In the genomic region with DNA sequence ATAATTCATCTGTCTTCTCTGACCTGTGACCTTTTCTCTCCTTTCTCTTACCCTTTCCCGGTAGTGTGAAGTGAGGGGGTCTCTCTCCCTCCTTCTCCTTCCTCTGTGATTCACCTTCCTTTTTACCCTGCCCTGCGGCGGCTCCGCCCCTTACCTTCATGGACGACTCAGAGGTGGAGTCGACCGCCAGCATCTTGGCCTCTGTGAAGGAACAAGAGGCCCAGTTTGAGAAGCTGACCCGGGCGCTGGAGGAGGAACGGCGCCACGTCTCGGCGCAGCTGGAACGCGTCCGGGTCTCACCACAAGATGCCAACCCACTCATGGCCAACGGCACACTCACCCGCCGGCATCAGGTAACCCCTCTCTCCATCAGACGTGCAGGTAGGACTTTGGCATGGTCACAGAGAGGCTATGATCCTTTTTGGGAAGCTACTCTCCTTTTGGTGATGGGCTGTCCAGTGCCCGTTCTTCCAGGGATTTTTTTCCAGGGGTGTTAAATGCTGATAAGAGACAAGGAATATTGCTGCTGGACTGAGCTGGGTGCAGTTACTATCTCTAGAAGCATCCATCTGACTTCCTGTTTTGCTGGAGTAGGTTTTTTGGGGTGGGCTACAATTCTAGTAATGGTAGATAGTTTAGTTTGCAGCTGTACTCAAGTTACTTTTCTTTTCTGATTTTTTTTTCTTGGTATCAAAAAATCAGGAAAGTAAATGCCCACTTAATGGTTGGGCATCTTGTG, we compare ENCODE assay signal across 11 cellular contexts. TPM values are rescaled to one million over a fixed set of nuclear protein-coding genes. Genes with fewer than 3 reads are reported as not detected.
DNase-seq lines count a peak whose midpoint lies in the region; ATAC-seq, FAIRE-seq and TF ChIP-seq lines count a peak whose summit lies in the region.
"Had no signal": no experiment of that assay in that cellular context is flagged by ENCODE, and none has a peak within 500 bp of the region (broad histone marks: within the 10 kb centered on the region; RNA-seq: fewer than 3 reads in every experiment).

No MANE protein-coding gene starts in this region.

- no peak overlapping the region for H4K8ac ChIP-seq in mesenchymal stem cell (ENCODE audit: low read length)

- TF ChIP-seq POLR2A in GM12878 (IDR thresholded peaks at IDR 0.05; ENCODE audit: low read depth, low read length), result no peak

- no peak for TF ChIP-seq CTCF in GM12878 (IDR thresholded peaks at IDR 0.05 in 2 of 3, conservative IDR thresholded peaks at IDR 0.05 in 1 of 3; ENCODE audit: control insufficient read depth in 2 of 3, extremely low read depth in 1 of 3, insufficient read depth in 1 of 3, low read depth in 3 of 3, low read length in 3 of 3)
- TF ChIP-seq CTCF in foreskin fibroblast (IDR thresholded peaks at IDR 0.05; ENCODE audit: low read depth, low read length), result no peak

- SMC1A ChIA-PET in GM12878 (lab: Charles Lee; ENCODE audit: uncharacterized antibody, unreplicated experiment), result interaction anchor here (0.9 to 13.0 kb wide), 5 partner anchors 9 to 721 kb away, joined by 3 to 197 read pairs (median 5); partner anchors contain the start of gene CTNND1

- no peak overlapping the region for H4K91ac ChIP-seq in mesenchymal stem cell (ENCODE audit: low read length)

- RAD21 ChIA-PET in GM12878 (lab: Charles Lee; ENCODE audit: unreplicated experiment), result interaction anchor here (1.3 to 3.4 kb wide), 2 partner anchors 9 to 28 kb away, joined by 9 to 26 read pairs; partner anchors contain the start of gene CTNND1

- H3K36me3 ChIP-seq in BLaER1 (peaks cover 22% of the 10 kb centered on the region), GM12878 (ENCODE audit: control insufficient read depth in 2 of 2, insufficient read depth in 2 of 2, low read length in 1 of 2) (peaks cover 4 to 8% of the 10 kb centered on the region in 2 experiments; a peak in 3 of 4 replicates), muscle layer of duodenum (ENCODE audit: control insufficient read depth in 1 of 2, insufficient read depth in 2 of 2, low read length in 2 of 2) (peaks cover 21 to 24% of the 10 kb centered on the region in 2 donors), mesenchymal stem cell (ENCODE audit: control insufficient read depth in 1 of 2, insufficient read depth in 2 of 2, low read depth in 1 of 2, low read length in 2 of 2) (peaks cover 19 to 39% of the 10 kb centered on the region in 2 experiments)

- H3K4me3 ChIP-seq in BLaER1 (no peak overlapping the region), GM12878 (peak overlapping the region; percentile 34; the same call in 1 of the 2 replicates), muscle layer of duodenum (ENCODE audit: low read depth in 1 of 2, low read length in 2 of 2) (no peak overlapping the region), mesenchymal stem cell (ENCODE audit: insufficient read depth in 1 of 2, low read depth in 1 of 2, low read length in 2 of 2) (no peak overlapping the region), foreskin fibroblast (ENCODE audit: low read depth in 1 of 2, low read length in 2 of 2) (no peak overlapping the region)

- ATAC-seq in HG03354 (IDR thresholded peaks at IDR 0.05; ENCODE audit: poor library complexity, severe bottlenecking, unreplicated experiment) (peak; percentile 4), GM12878 (no peak; the same call in 2 of the 3 replicates)

- intact Hi-C loops in GM12878 (cut with micrococcal nuclease; ENCODE audit: unreplicated experiment), result loop anchor here (2.0 kb wide), 2 partner anchors 29 to 125 kb away; no protein-coding TSS in a partner anchor

- no peak overlapping the region for H2BK15ac ChIP-seq in mesenchymal stem cell (ENCODE audit: low read depth, poor library complexity, severe bottlenecking)

- no peaks in the 10 kb centered on the region for H3K27me3 ChIP-seq in BLaER1
- H3K27me3 ChIP-seq in GM12878 (replicated peaks in 1 of 2; ENCODE audit: control insufficient read depth in 2 of 2, insufficient read depth in 2 of 2, low read length in 1 of 2), result no peaks in the 10 kb centered on the region
- no peaks in the 10 kb centered on the region for H3K27me3 ChIP-seq in muscle layer of duodenum (ENCODE audit: low read depth, low read length)
- no peaks in the 10 kb centered on the region for H3K27me3 ChIP-seq in mesenchymal stem cell (ENCODE audit: control insufficient read depth in 1 of 2, insufficient read depth in 1 of 2, low read length in 2 of 2)

- no peak overlapping the region for H3K23ac ChIP-seq in mesenchymal stem cell (ENCODE audit: low read length in 2 of 2)

- BruUV-seq in GM12878 (replicated peaks; lab: Mats Ljungman, UMichigan), result TSS peak; percentile 92

- H2BK12ac ChIP-seq in mesenchymal stem cell (ENCODE audit: low read length in 2 of 2), result no peak overlapping the region

- H3K79me1 ChIP-seq in mesenchymal stem cell (replicated peaks; ENCODE audit: low read length, poor library complexity, severe bottlenecking), result peaks cover 2% of the 10 kb centered on the region

- CTCF ChIA-PET in GM12878 (lab: Yijun Ruan, JAX), result interaction anchor here (1.2 to 2.1 kb wide), 4 partner anchors 10 to 40 kb away, joined by 4 to 9 read pairs (median 7); partner anchors contain the start of genes BTBD18 and CTNND1

- DNase-seq in GM12878 (ENCODE audit: low read depth, low spot score) (no peak), mesenchymal stem cell (no peak), HuH-7.5 (ENCODE audit: low spot score) (no peak), NCI-H69 (lab: John Stamatoyannopoulos, UW) (no peak), foreskin fibroblast (no peak)
- DNase-seq: EL had no signal

- peak overlapping the region in 1 of 2 experiments; percentile 21 for H3K18ac ChIP-seq in mesenchymal stem cell (ENCODE audit: low read depth in 1 of 2, low read length in 2 of 2)

- no peak for TF ChIP-seq RAD21 in GM12878 (IDR thresholded peaks at IDR 0.05; ENCODE audit: insufficient read depth, low read depth, low read length)

- TF ChIP-seq EP300 in GM12878 (IDR thresholded peaks at IDR 0.05; ENCODE audit: borderline replicate concordance in 1 of 2, control insufficient read depth in 1 of 2, low read depth in 2 of 2, low read length in 2 of 2), result no peak

- H2BK5ac ChIP-seq in mesenchymal stem cell (ENCODE audit: low read depth, low read length, poor library complexity, severe bottlenecking), result no peak overlapping the region

- in situ Hi-C loops in GM12878 (cut with MboI), result no loop called here

- H3K27ac ChIP-seq in BLaER1 (no peak overlapping the region; the same call in 1 of the 2 replicates), GM12878 (ENCODE audit: control insufficient read depth, insufficient read depth) (peak overlapping the region; percentile 52), muscle layer of duodenum (ENCODE audit: low read length) (peak overlapping the region; percentile 71), mesenchymal stem cell (ENCODE audit: low read length, poor library complexity, severe bottlenecking) (no peak overlapping the region)

- H2AK5ac ChIP-seq in mesenchymal stem cell (ENCODE audit: low read length, severe bottlenecking), result no peak overlapping the region

- no peak overlapping the region for H3K4ac ChIP-seq in mesenchymal stem cell (ENCODE audit: low read depth in 1 of 2, low read length in 2 of 2)

- H2AFZ ChIP-seq in GM12878 (ENCODE audit: control insufficient read depth, low read depth, low read length), result no peak overlapping the region
- H2AFZ ChIP-seq in mesenchymal stem cell (ENCODE audit: low read depth, low read length), result no peak overlapping the region

- H3K79me2 ChIP-seq in GM12878 (ENCODE audit: control insufficient read depth, insufficient read depth, low read length), result peaks cover 70% of the 10 kb centered on the region

- no peak overlapping the region for H3K14ac ChIP-seq in mesenchymal stem cell (ENCODE audit: low read length in 2 of 2)

- no peak overlapping the region for H2BK120ac ChIP-seq in mesenchymal stem cell (ENCODE audit: low read depth, low read length)

- H3K4me2 ChIP-seq in BLaER1, result peak overlapping the region; percentile 66
- H3K4me2 ChIP-seq in GM12878 (ENCODE audit: control insufficient read depth, insufficient read depth), result peak overlapping the region; percentile 58
- no peak overlapping the region for H3K4me2 ChIP-seq in mesenchymal stem cell (ENCODE audit: low read length, poor library complexity, severe bottlenecking)

- H3K4me1 ChIP-seq in BLaER1, result peaks cover 37% of the 10 kb centered on the region
- H3K4me1 ChIP-seq in GM12878 (ENCODE audit: control insufficient read depth, insufficient read depth, low read length), result peaks cover 42% of the 10 kb centered on the region
- H3K4me1 ChIP-seq in muscle layer of duodenum (ENCODE audit: control insufficient read depth in 1 of 2, insufficient read depth in 2 of 2, low read length in 2 of 2), result peaks cover 39 to 66% of the 10 kb centered on the region in 2 donors
- peaks cover 13% of the 10 kb centered on the region for H3K4me1 ChIP-seq in mesenchymal stem cell (ENCODE audit: control insufficient read depth, insufficient read depth, low read depth, low read length)

- POLR2A ChIA-PET in GM12878 (lab: Charles Lee), result interaction anchor here (0.9 to 2.9 kb wide), 7 partner anchors 12 to 83 kb away, joined by 3 to 12 read pairs (median 5); partner anchors contain the start of gene SELENOH

- H4K20me1 ChIP-seq in BLaER1, result no peaks in the 10 kb centered on the region
- no peaks in the 10 kb centered on the region for H4K20me1 ChIP-seq in GM12878 (ENCODE audit: control insufficient read depth, insufficient read depth)

- FAIRE-seq in GM12878 (lab: Jason Lieb, UNC), result no peak
- FAIRE-seq: frontal cortex had no signal

- WGBS in GM12878 (ENCODE audit: insufficient coverage, insufficient replicate concordance, low lambda C conversion rate, missing lambda C conversion rate), result 93% methylated on average over 22 of the region's 22 CpGs
- 91% methylated on average over 22 of the region's 22 CpGs for WGBS in mesenchymal stem cell

- no peaks in the 10 kb centered on the region for H3K9me3 ChIP-seq in BLaER1
- no peaks in the 10 kb centered on the region for H3K9me3 ChIP-seq in GM12878 (replicated peaks; ENCODE audit: control insufficient read depth, insufficient read depth, low read length)
- no peaks in the 10 kb centered on the region for H3K9me3 ChIP-seq in muscle layer of duodenum (ENCODE audit: control insufficient read depth in 1 of 2, low read length in 2 of 2)
- no peaks in the 10 kb centered on the region for H3K9me3 ChIP-seq in mesenchymal stem cell (ENCODE audit: control insufficient read depth, low read length)

- H3K9ac ChIP-seq in BLaER1 (no peak overlapping the region), GM12878 (ENCODE audit: control insufficient read depth, insufficient read depth, low read length) (no peak overlapping the region), mesenchymal stem cell (ENCODE audit: low read length) (no peak overlapping the region)

RNA-seq across cellular contexts. Expression of gene CTNND1, which starts 29.9 kb away (rescaled TPM):
- total RNA-seq in GM12878 (2013; cell fraction: nucleolus; rRNA removed), result 258 and 263 TPM in 2 replicates
- 30.2 and 32.1 TPM in 2 replicates for total RNA-seq in GM12878 (2014; rRNA removed)
- total RNA-seq in GM12878 (2014; rRNA removed; fragmentation: Illumina TruSeq; extraction: Trizol), result 30.2 and 30.4 TPM in 2 replicates
- 43.5 and 44.2 TPM in 2 replicates for total RNA-seq in GM12878 (2021)
- 13.8 TPM for polyA plus RNA-seq in GM12878 (2011; ENCODE audit: low read depth)
- polyA plus RNA-seq in GM12878 (2011; rRNA removed), result 70.0 and 72.9 TPM in 2 replicates
- 46.2 and 50.4 TPM in 2 replicates for polyA plus RNA-seq in GM12878 (2011; cell fraction: cytosol; rRNA removed)
- 110 and 114 TPM in 2 replicates for polyA plus RNA-seq in GM12878 (2011; cell fraction: nucleus; rRNA removed)
- 19.6 and 26.5 TPM in 2 replicates for polyA plus RNA-seq in GM12878 (2012)
- 35.4 and 43.1 TPM in 2 replicates for polyA plus RNA-seq in GM12878 (2014; fragmentation: Illumina TruSeq; extraction: Trizol)
- 1 to 10 TPM; 4.7 to 6.5 TPM for polyA plus RNA-seq in GM12878 (2014; fragmentation: Nextera tagmentation; extraction: Ambion mirVana)
- 25.8 and 27.7 TPM in 2 replicates for polyA plus RNA-seq in GM12878 (2014; rRNA removed)
- polyA plus RNA-seq in GM12878 (2016; fragmentation: Nextera tagmentation; extraction: Ambion mirVana), result 10 to 100 TPM; 29.5 to 29.8 TPM
- 120 and 124 TPM in 2 replicates for polyA minus RNA-seq in GM12878 (2011; rRNA and poly(A)+ RNA removed)
- 55.7 and 58.4 TPM in 2 replicates for polyA minus RNA-seq in GM12878 (2011; cell fraction: cytosol; rRNA and poly(A)+ RNA removed)
- polyA minus RNA-seq in GM12878 (2011; cell fraction: nucleus; rRNA and poly(A)+ RNA removed), result 50.4 and 61.5 TPM in 2 replicates
- polyA plus RNA-seq in mesenchymal stem cell (2013, experiment 1 of 2), result 66.8 TPM
- polyA plus RNA-seq in mesenchymal stem cell (2013, experiment 2 of 2), result 64.0 TPM

RNA-seq across cellular contexts. Expression of gene BTBD18, which starts 39.9 kb away (rescaled TPM):
- total RNA-seq in GM12878 (2013; cell fraction: nucleolus; rRNA removed), result not detected in 2 replicates
- total RNA-seq in GM12878 (2014; rRNA removed), result 0.05 TPM in 1 of 2 replicates, not detected in the other
- total RNA-seq in GM12878 (2014; rRNA removed; fragmentation: Illumina TruSeq; extraction: Trizol), result not detected in 2 replicates
- total RNA-seq in GM12878 (2021), result not detected in 2 replicates
- polyA plus RNA-seq in GM12878 (2011; ENCODE audit: low read depth), result 0.16 TPM
- not detected in 2 replicates for polyA plus RNA-seq in GM12878 (2011; rRNA removed)
- polyA plus RNA-seq in GM12878 (2011; cell fraction: cytosol; rRNA removed), result not detected in 2 replicates
- not detected in 2 replicates for polyA plus RNA-seq in GM12878 (2011; cell fraction: nucleus; rRNA removed)
- 0.21 and 0.26 TPM in 2 replicates for polyA plus RNA-seq in GM12878 (2012)
- polyA plus RNA-seq in GM12878 (2014; fragmentation: Illumina TruSeq; extraction: Trizol), result not detected in 2 replicates
- under 1 TPM; 0.05 to 0.11 TPM for polyA plus RNA-seq in GM12878 (2014; fragmentation: Nextera tagmentation; extraction: Ambion mirVana)
- polyA plus RNA-seq in GM12878 (2014; rRNA removed), result not detected in 2 replicates
- polyA plus RNA-seq in GM12878 (2016; fragmentation: Nextera tagmentation; extraction: Ambion mirVana), result under 1 TPM; 0.28 to 0.58 TPM
- not detected in 2 replicates for polyA minus RNA-seq in GM12878 (2011; rRNA and poly(A)+ RNA removed)
- polyA minus RNA-seq in GM12878 (2011; cell fraction: cytosol; rRNA and poly(A)+ RNA removed), result not detected in 2 replicates
- not detected in 2 replicates for polyA minus RNA-seq in GM12878 (2011; cell fraction: nucleus; rRNA and poly(A)+ RNA removed)
- polyA plus RNA-seq in mesenchymal stem cell (2013, experiment 1 of 2), result not detected
- not detected for polyA plus RNA-seq in mesenchymal stem cell (2013, experiment 2 of 2)
- total RNA-seq: activated T-helper 2 cell treated with anti-CD3 and anti-CD28 coated beads, Interferon-gamma antibody, Interleukin-2, Interleukin-4, amounts not matched to agents 10 μg/mL and 5 μg/mL and 100 μg/mL, durations not matched to agents 14 hours and 24 hours and 36 hours; frontal cortex had no signal

RNA-seq across cellular contexts. Expression of gene SELENOH, which starts 50.2 kb away (rescaled TPM):
- 79.2 and 86.8 TPM in 2 replicates for total RNA-seq in GM12878 (2013; cell fraction: nucleolus; rRNA removed)
- 223 and 232 TPM in 2 replicates for total RNA-seq in GM12878 (2014; rRNA removed)
- total RNA-seq in GM12878 (2014; rRNA removed; fragmentation: Illumina TruSeq; extraction: Trizol), result 74.4 and 86.2 TPM in 2 replicates
- total RNA-seq in GM12878 (2021), result 261 and 269 TPM in 2 replicates
- 158 TPM for polyA plus RNA-seq in GM12878 (2011; ENCODE audit: low read depth)
- polyA plus RNA-seq in GM12878 (2011; rRNA removed), result 169 and 210 TPM in 2 replicates
- polyA plus RNA-seq in GM12878 (2011; cell fraction: cytosol; rRNA removed), result 235 and 244 TPM in 2 replicates
- polyA plus RNA-seq in GM12878 (2011; cell fraction: nucleus; rRNA removed), result 123 and 124 TPM in 2 replicates
- polyA plus RNA-seq in GM12878 (2012), result 179 and 212 TPM in 2 replicates
- 25.7 and 39.3 TPM in 2 replicates for polyA plus RNA-seq in GM12878 (2014; fragmentation: Illumina TruSeq; extraction: Trizol)
- 100 to 1,000 TPM in 1 of 2 experiments, 10 to 100 TPM in 1; 20.3 to 101 TPM for polyA plus RNA-seq in GM12878 (2014; fragmentation: Nextera tagmentation; extraction: Ambion mirVana)
- 277 and 283 TPM in 2 replicates for polyA plus RNA-seq in GM12878 (2014; rRNA removed)
- 100 to 1,000 TPM; 454 to 458 TPM for polyA plus RNA-seq in GM12878 (2016; fragmentation: Nextera tagmentation; extraction: Ambion mirVana)
- 33.4 and 40.6 TPM in 2 replicates for polyA minus RNA-seq in GM12878 (2011; rRNA and poly(A)+ RNA removed)
- polyA minus RNA-seq in GM12878 (2011; cell fraction: cytosol; rRNA and poly(A)+ RNA removed), result 27.4 and 31.6 TPM in 2 replicates
- 45.9 and 63.9 TPM in 2 replicates for polyA minus RNA-seq in GM12878 (2011; cell fraction: nucleus; rRNA and poly(A)+ RNA removed)
- 210 TPM for polyA plus RNA-seq in mesenchymal stem cell (2013, experiment 1 of 2)
- polyA plus RNA-seq in mesenchymal stem cell (2013, experiment 2 of 2), result 217 TPM

Comparison
In these comparisons a context has a peak if more than half of its experiments do, and no peak if none do; other contexts are left out.
1. H3K27ac ChIP-seq: peak in GM12878 (single experiment) and muscle layer of duodenum (single experiment); none in BLaER1 (single experiment) and mesenchymal stem cell (single experiment).